1 cellular context compared by ENCODE assay signal in genomic region chr6:35484921-35485392, GRCh38.
TF ChIP-seq lines count a peak whose summit lies in the region.

No MANE protein-coding gene starts in this region.

TF ChIP-seq in HepG2, 621 proteins besides CTCF, POLR2A, EP300 and RAD21:
- TF ChIP-seq ZNF234 (CRISPR knock-in tag; conservative IDR thresholded peaks at IDR 0.05) (no peak), TAF1 (CRISPR knock-in tag; IDR thresholded peaks at IDR 0.05) (no peak), TFDP2 (CRISPR knock-in tag; IDR thresholded peaks at IDR 0.05) (no peak), ZNF784 (CRISPR knock-in tag; IDR thresholded peaks at IDR 0.05; ENCODE audit: borderline replicate concordance) (no peak), TBX2 (CRISPR knock-in tag; IDR thresholded peaks at IDR 0.05; ENCODE audit: borderline replicate concordance) (no peak), ZNF615 (CRISPR knock-in tag; IDR thresholded peaks at IDR 0.05; ENCODE audit: borderline replicate concordance) (no peak), NONO (IDR thresholded peaks at IDR 0.05) (no peak), NONO (CRISPR knock-in tag; conservative IDR thresholded peaks at IDR 0.05) (no peak), MAFK (conservative IDR thresholded peaks at IDR 0.05 in 1 of 2, IDR thresholded peaks at IDR 0.05 in 1 of 2; ENCODE audit: low read length in 2 of 2) (no peak), ZNF101 (CRISPR knock-in tag; IDR thresholded peaks at IDR 0.05; ENCODE audit: borderline replicate concordance, low read depth) (no peak), ZNF331 (CRISPR knock-in tag; IDR thresholded peaks at IDR 0.05) (no peak), JDP2 (CRISPR knock-in tag; IDR thresholded peaks at IDR 0.05; ENCODE audit: borderline replicate concordance) (no peak), ISX (CRISPR knock-in tag; conservative IDR thresholded peaks at IDR 0.05) (no peak), ZNF598 (CRISPR knock-in tag; IDR thresholded peaks at IDR 0.05; ENCODE audit: borderline replicate concordance) (no peak), CEBPG (CRISPR knock-in tag; IDR thresholded peaks at IDR 0.05) (no peak), ZBED4 (CRISPR knock-in tag; IDR thresholded peaks at IDR 0.05; ENCODE audit: borderline replicate concordance) (no peak)
- TF ChIP-seq, protein P1, sequence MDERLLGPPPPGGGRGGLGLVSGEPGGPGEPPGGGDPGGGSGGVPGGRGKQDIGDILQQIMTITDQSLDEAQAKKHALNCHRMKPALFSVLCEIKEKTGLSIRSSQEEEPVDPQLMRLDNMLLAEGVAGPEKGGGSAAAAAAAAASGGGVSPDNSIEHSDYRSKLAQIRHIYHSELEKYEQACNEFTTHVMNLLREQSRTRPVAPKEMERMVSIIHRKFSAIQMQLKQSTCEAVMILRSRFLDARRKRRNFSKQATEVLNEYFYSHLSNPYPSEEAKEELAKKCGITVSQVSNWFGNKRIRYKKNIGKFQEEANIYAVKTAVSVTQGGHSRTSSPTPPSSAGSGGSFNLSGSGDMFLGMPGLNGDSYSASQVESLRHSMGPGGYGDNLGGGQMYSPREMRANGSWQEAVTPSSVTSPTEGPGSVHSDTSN (CRISPR knock-in tag; IDR thresholded peaks at IDR 0.05): no peak
- TF ChIP-seq, protein P2, sequence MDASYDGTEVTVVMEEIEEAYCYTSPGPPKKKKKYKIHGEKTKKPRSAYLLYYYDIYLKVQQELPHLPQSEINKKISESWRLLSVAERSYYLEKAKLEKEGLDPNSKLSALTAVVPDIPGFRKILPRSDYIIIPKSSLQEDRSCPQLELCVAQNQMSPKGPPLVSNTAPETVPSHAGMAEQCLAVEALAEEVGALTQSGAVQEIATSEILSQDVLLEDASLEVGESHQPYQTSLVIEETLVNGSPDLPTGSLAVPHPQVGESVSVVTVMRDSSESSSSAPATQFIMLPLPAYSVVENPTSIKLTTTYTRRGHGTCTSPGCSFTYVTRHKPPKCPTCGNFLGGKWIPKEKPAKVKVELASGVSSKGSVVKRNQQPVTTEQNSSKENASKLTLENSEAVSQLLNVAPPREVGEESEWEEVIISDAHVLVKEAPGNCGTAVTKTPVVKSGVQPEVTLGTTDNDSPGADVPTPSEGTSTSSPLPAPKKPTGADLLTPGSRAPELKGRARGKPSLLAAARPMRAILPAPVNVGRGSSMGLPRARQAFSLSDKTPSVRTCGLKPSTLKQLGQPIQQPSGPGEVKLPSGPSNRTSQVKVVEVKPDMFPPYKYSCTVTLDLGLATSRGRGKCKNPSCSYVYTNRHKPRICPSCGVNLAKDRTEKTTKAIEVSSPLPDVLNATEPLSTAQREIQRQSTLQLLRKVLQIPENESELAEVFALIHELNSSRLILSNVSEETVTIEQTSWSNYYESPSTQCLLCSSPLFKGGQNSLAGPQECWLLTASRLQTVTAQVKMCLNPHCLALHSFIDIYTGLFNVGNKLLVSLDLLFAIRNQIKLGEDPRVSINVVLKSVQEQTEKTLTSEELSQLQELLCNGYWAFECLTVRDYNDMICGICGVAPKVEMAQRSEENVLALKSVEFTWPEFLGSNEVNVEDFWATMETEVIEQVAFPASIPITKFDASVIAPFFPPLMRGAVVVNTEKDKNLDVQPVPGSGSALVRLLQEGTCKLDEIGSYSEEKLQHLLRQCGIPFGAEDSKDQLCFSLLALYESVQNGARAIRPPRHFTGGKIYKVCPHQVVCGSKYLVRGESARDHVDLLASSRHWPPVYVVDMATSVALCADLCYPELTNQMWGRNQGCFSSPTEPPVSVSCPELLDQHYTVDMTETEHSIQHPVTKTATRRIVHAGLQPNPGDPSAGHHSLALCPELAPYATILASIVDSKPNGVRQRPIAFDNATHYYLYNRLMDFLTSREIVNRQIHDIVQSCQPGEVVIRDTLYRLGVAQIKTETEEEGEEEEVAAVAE (CRISPR knock-in tag; IDR thresholded peaks at IDR 0.05; ENCODE audit: borderline replicate concordance): no peak
- TF ChIP-seq, protein P3, sequence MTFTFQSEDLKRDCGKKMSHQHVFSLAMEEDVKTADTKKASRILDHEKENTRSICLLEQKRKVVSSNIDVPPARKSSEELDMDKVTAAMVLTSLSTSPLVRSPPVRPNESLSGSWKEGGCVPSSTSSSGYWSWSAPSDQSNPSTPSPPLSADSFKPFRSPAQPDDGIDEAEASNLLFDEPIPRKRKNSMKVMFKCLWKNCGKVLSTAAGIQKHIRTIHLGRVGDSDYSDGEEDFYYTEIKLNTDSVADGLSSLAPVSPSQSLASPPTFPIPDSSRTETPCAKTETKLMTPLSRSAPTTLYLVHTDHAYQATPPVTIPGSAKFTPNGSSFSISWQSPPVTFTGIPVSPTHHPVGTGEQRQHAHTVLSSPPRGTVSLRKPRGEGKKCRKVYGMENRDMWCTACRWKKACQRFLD (CRISPR knock-in tag; IDR thresholded peaks at IDR 0.05; ENCODE audit: borderline replicate concordance): no peak
TF ChIP-seq in HepG2: peak in this region for 0.
